ENCODE assay signal across 12 cellular contexts in the genomic region with DNA sequence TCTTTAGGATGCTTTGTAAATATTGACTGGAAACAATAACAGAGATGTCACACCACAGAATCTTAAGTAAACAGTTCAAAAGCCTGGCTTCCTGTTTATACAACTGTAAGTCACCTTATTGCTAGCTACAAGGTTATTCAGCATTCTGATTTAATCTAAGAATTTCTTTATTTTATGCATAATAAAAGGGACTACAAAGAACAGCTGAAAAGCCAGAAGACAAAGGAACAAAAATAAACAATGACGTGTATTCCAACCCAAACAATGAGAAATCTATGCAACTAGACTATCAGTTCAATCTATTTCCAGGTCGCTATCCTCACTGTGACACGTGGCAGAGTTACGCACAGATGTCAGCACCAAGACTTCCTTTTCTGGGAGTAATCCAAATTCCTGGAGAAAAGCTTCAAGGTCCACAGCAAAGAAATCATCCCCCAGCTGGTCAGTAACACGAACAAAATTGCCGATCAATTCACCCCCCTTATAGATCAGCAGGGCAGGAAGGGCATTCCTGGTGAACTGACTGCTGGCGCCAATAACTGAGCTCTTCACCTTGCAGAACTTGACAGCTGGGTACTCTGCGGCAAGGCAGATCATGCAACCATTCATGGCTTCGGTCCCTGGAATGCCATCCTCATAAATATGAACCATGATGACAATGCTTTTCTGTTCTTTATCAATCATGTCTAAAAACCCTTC. TPM values are rescaled to one million over a fixed set of nuclear protein-coding genes. Genes with fewer than 3 reads are reported as not detected.
DNase-seq lines count a peak whose midpoint lies in the region; ATAC-seq and TF ChIP-seq lines count a peak whose summit lies in the region.
"Had no signal": no experiment of that assay in that cellular context is flagged by ENCODE, and none has a peak within 500 bp of the region (broad histone marks: within the 10 kb centered on the region; RNA-seq: fewer than 3 reads in every experiment).

No MANE protein-coding gene starts in this region.

- no peak for TF ChIP-seq CTCF in fibroblast of pulmonary artery (IDR thresholded peaks at IDR 0.05; ENCODE audit: low read length, missing control alignments)

- DNase-seq in ELR (ENCODE audit: low read depth): peak; percentile 51
- no peak for DNase-seq in SJCRH30
- peak; percentile 67 for DNase-seq in fibroblast of pulmonary artery (ENCODE audit: low read depth)
- DNase-seq in putamen (ENCODE audit: low spot score): peak; percentile 36
- no peak for DNase-seq in cerebellar nuclear complex (lab: John Stamatoyannopoulos, UW)
- no peak for DNase-seq in activated gamma-delta T cell treated with Interleukin-2 at 50 U/mL for 16 hours
- no peak for DNase-seq in left colon
- DNase-seq in A172 (ENCODE audit: low spot score): no peak
- DNase-seq: Kasumi-1, T-helper 1 cell had no signal

- peaks cover 6% of the 10 kb centered on the region for H3K4me1 ChIP-seq in SJCRH30

- no peak overlapping the region for H3K4me3 ChIP-seq in SJCRH30
- H3K4me3 ChIP-seq in fibroblast of pulmonary artery (replicated peaks; ENCODE audit: low read depth, low read length): no peak overlapping the region

- no peaks in the 10 kb centered on the region for H3K27me3 ChIP-seq in SJCRH30

- peaks cover 47% of the 10 kb centered on the region for H3K36me3 ChIP-seq in SJCRH30

- H3K9me3 ChIP-seq in SJCRH30 (replicated peaks): no peaks in the 10 kb centered on the region

- intact Hi-C loops in left colon (cut with DNase I, micrococcal nuclease): no loop called here

- ATAC-seq in left colon: no peak

- peak overlapping the region; percentile 1; the same call in 1 of the 2 replicates for H3K27ac ChIP-seq in SJCRH30

RNA-seq across cellular contexts. Expression of gene PDCL, which starts 8.4 kb away (rescaled TPM):
- total RNA-seq in SJCRH30 (2014; rRNA removed; shearing (Covaris generic)): 39.0 and 45.6 TPM in 2 replicates
- 10 to 100 TPM; 14.9 to 16.8 TPM for total RNA-seq in left colon
- total RNA-seq in A172 (2014; rRNA removed; shearing (Covaris generic)): 51.6 and 54.3 TPM in 2 replicates

RNA-seq across cellular contexts. Expression of gene OR1K1, which starts 20.0 kb away (rescaled TPM):
- not detected in 2 replicates for total RNA-seq in SJCRH30 (2014; rRNA removed; shearing (Covaris generic))
- not detected for total RNA-seq in left colon
- total RNA-seq in A172 (2014; rRNA removed; shearing (Covaris generic)): not detected in 2 replicates
- total RNA-seq: Daoy, urinary bladder had no signal

RNA-seq across cellular contexts. Expression of gene OR5C1, which starts 31.2 kb away (rescaled TPM):
- total RNA-seq in SJCRH30 (2014; rRNA removed; shearing (Covaris generic)): not detected in 2 replicates
- not detected for total RNA-seq in left colon
- total RNA-seq in A172 (2014; rRNA removed; shearing (Covaris generic)): not detected in 2 replicates
- total RNA-seq: Daoy, urinary bladder had no signal

Comparison
In these comparisons a context has a peak if more than half of its experiments do, and no peak if none do; other contexts are left out.
1. DNase-seq: peak in ELR (single experiment), fibroblast of pulmonary artery (single experiment) and putamen (single experiment); none in SJCRH30 (0 of 2), cerebellar nuclear complex (0 of 2), activated gamma-delta T cell treated with Interleukin-2 at 50 U/mL for 16 hours (single experiment), left colon (0 of 2) and A172 (single experiment).